ENCODE assay signal across 8 cellular contexts in the genomic region with DNA sequence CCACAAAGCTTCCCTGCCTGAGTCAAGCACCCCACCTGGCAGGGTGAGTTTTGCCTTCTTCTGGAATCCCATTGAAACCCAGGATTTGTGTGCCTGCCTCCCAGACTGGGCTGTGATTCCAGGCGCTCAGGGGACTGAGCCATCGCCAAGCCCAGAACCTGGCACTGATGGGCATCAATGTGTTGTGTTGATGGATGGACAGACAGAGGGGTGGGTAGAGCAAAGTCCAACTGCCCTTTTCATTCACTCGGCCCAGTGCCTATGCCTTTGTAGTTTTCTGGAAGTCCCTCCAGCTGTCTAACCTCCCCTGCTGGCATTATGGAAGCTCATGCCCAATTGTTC.
A peak's percentile ranks its signal among the peaks of the same experiment; 100 is the strongest.
DNase-seq lines count a peak whose midpoint lies in the region; ATAC-seq and TF ChIP-seq lines count a peak whose summit lies in the region.

No MANE protein-coding gene starts in this region.

- H3K4me1 ChIP-seq in OCI-LY3 (ENCODE audit: low read length) (peaks cover 6% of the 10 kb centered on the region; the same call in 1 of the 2 replicates), endodermal cell (ENCODE audit: control insufficient read depth, insufficient read depth, low read length) (no peaks in the 10 kb centered on the region)

- 92 to 100% methylated on average over 1 to 3 of the region's 3 CpGs for WGBS in endodermal cell (ENCODE audit: insufficient coverage in 1 of 2, insufficient read length in 1 of 2), 2 experiments

- H3K9me3 ChIP-seq in AG04450 (ENCODE audit: control insufficient read depth, insufficient read depth, low read length) (no peaks in the 10 kb centered on the region), OCI-LY3 (ENCODE audit: insufficient read depth, low read length) (no peaks in the 10 kb centered on the region), endodermal cell (ENCODE audit: control insufficient read depth, low read length) (no peaks in the 10 kb centered on the region)

- POLR2A ChIA-PET in AG04450 (lab: Yijun Ruan, JAX) = interaction anchor here (0.6 to 2.0 kb wide), 6 partner anchors 14 to 99 kb away, joined by 3 to 27 read pairs (median 4); no protein-coding TSS in a partner anchor

- no peaks in the 10 kb centered on the region for H4K20me1 ChIP-seq in OCI-LY3 (ENCODE audit: insufficient read depth, low read length)

- peak overlapping the region; percentile 99 for H3K4me2 ChIP-seq in OCI-LY3 (ENCODE audit: low read length)

- H3K9ac ChIP-seq in OCI-LY3 (ENCODE audit: low read length) = peak overlapping the region; percentile 63
- peak overlapping the region; percentile 55 for H3K9ac ChIP-seq in endodermal cell (ENCODE audit: extremely low read depth, low read length, poor library complexity, severe bottlenecking)

- no peak for DNase-seq in AG04450 (ENCODE audit: low read depth, low spot score)
- no peak for DNase-seq in endodermal cell
- no peak for DNase-seq in neural crest cell (ENCODE audit: low read depth, low spot score)
- no peak for DNase-seq in cerebellum (ENCODE audit: low spot score)
- DNase-seq in COLO829 (ENCODE audit: low spot score) = no peak
- no peak for DNase-seq in NCI-H2171 (lab: John Stamatoyannopoulos, UW)

- ATAC-seq in HG02798 (IDR thresholded peaks at IDR 0.05; ENCODE audit: poor library complexity, unreplicated experiment) = no peak

- peak overlapping the region; percentile 63 for H3K4me3 Mint-ChIP-seq in endodermal cell
- H3K4me3 Mint-ChIP-seq in neural crest cell = peak overlapping the region; percentile 80

- H2AFZ ChIP-seq in OCI-LY3 (ENCODE audit: low read depth, low read length) = peak overlapping the region; percentile 95; the same call in 1 of the 2 replicates

- H3K27ac ChIP-seq in AG04450 (ENCODE audit: low read depth, low read length) (peak overlapping the region; percentile 99), OCI-LY3 (ENCODE audit: low read length) (no peak overlapping the region), endodermal cell (ENCODE audit: low read depth, low read length) (peak overlapping the region; percentile 89)

- H3K27me3 Mint-ChIP-seq in endodermal cell (ENCODE audit: insufficient read depth) (peaks cover 22% of the 10 kb centered on the region), neural crest cell (ENCODE audit: low read depth) (no peaks in the 10 kb centered on the region)

- H3K4me1 Mint-ChIP-seq in endodermal cell (peaks cover 34% of the 10 kb centered on the region), neural crest cell (peaks cover 35% of the 10 kb centered on the region)

- H3K27me3 ChIP-seq in AG04450 (ENCODE audit: control insufficient read depth, insufficient read depth, low read length) (no peaks in the 10 kb centered on the region), OCI-LY3 (ENCODE audit: low read depth, low read length) (peaks cover 6% of the 10 kb centered on the region; the same call in 1 of the 2 replicates), endodermal cell (ENCODE audit: control insufficient read depth, insufficient read depth, low read length, poor library complexity, severe bottlenecking) (peaks cover 14% of the 10 kb centered on the region)

- H3K36me3 Mint-ChIP-seq in endodermal cell (ENCODE audit: low read depth) (no peaks in the 10 kb centered on the region), neural crest cell (ENCODE audit: low read depth) (no peaks in the 10 kb centered on the region)

- CTCF ChIA-PET in AG04450 (lab: Charles Lee) = interaction anchor here (0.6 to 2.9 kb wide), 3 partner anchors 22 to 1503 kb away, joined by 3 to 14 read pairs (median 3); no protein-coding TSS in a partner anchor

- H3K9me3 Mint-ChIP-seq in endodermal cell (no peaks in the 10 kb centered on the region), neural crest cell (no peaks in the 10 kb centered on the region)

- no peaks in the 10 kb centered on the region for H3K79me2 ChIP-seq in OCI-LY3 (ENCODE audit: low read length)

- H3K4me3 ChIP-seq in AG04450 (ENCODE audit: low read depth, low read length) = peak overlapping the region; percentile 70
- peak overlapping the region; percentile 92 for H3K4me3 ChIP-seq in OCI-LY3 (ENCODE audit: low read length)
- peak overlapping the region; percentile 83 for H3K4me3 ChIP-seq in endodermal cell (ENCODE audit: low read length)

- H3K27ac Mint-ChIP-seq in endodermal cell = peak overlapping the region; percentile 97
- H3K27ac Mint-ChIP-seq in neural crest cell (ENCODE audit: unreplicated experiment) = peak overlapping the region; percentile 96

- no peak for TF ChIP-seq CTCF in AG04450 (IDR thresholded peaks at IDR 0.05; ENCODE audit: low read depth, low read length)
- no peak for TF ChIP-seq CTCF in OCI-LY3 (IDR thresholded peaks at IDR 0.05; ENCODE audit: low read depth, low read length)
- TF ChIP-seq CTCF in endodermal cell (conservative IDR thresholded peaks at IDR 0.05) = no peak
- no peak for TF ChIP-seq CTCF in neural crest cell (conservative IDR thresholded peaks at IDR 0.05)

- H3K36me3 ChIP-seq in OCI-LY3 (replicated peaks; ENCODE audit: low read depth, low read length) (no peaks in the 10 kb centered on the region), endodermal cell (ENCODE audit: control insufficient read depth, insufficient read depth, low read length) (no peaks in the 10 kb centered on the region)
